15 cellular contexts compared by ENCODE assay signal in genomic region chr18:74288730-74289129, GRCh38. TPM values are rescaled to one million over a fixed set of nuclear protein-coding genes. Genes with fewer than 3 reads are reported as not detected.
DNase-seq lines count a peak whose midpoint lies in the region; ATAC-seq and TF ChIP-seq lines count a peak whose summit lies in the region.
"Had no signal": no experiment of that assay in that cellular context is flagged by ENCODE, and none has a peak within 500 bp of the region (broad histone marks: within the 10 kb centered on the region; RNA-seq: fewer than 3 reads in every experiment).

No MANE protein-coding gene starts in this region.

- no peak overlapping the region for H4K91ac ChIP-seq in H9 (ENCODE audit: insufficient read length, low read depth, low read length)

- no peak for TF ChIP-seq POLR2A in spleen (IDR thresholded peaks at IDR 0.05)

- DNase-seq in H9 (no peak), adipocyte (ENCODE audit: low read depth) (no peak), left lung (no peak), spleen (no peak), foreskin fibroblast (no peak), hypothalamus (lab: John Stamatoyannopoulos, UW) (no peak), glomerular visceral epithelial cell (ENCODE audit: extremely low spot score) (no peak), tibial artery (no peak)
- DNase-seq: DMS 273 treated with DMSO at 0.1 percent for 48 hours, head of caudate nucleus, Karpas-422, NCI-H2171 treated with DMSO at 0.1 percent for 48 hours had no signal

- no peaks in the 10 kb centered on the region for H4K20me1 ChIP-seq in H9 (ENCODE audit: control insufficient read depth, insufficient read depth, insufficient read length)

- intact Hi-C loops in left lung (cut with DNase I) (no loop called here), spleen (cut with DNase I; ENCODE audit: low total_unique reads) (no loop called here), tibial artery (cut with DNase I; ENCODE audit: low total_unique reads) (no loop called here)

- peaks cover 2% of the 10 kb centered on the region for H3K23me2 ChIP-seq in H9 (ENCODE audit: insufficient read length, low read depth, low read length, poor library complexity, severe bottlenecking)

- peak overlapping the region in 1 of 2 experiments; percentile 5; a peak in 2 of 5 replicates for H3K4me3 Mint-ChIP-seq in H9

- H3K14ac ChIP-seq in H9 (ENCODE audit: insufficient read depth, low read length) = no peak overlapping the region

- no peak overlapping the region for H2BK120ac ChIP-seq in H9 (ENCODE audit: low read depth, low read length, poor library complexity, severe bottlenecking)

- no peak overlapping the region for H3K56ac ChIP-seq in H9 (ENCODE audit: insufficient read length, low read depth, low read length)

- H3K79me1 ChIP-seq in H9 (ENCODE audit: insufficient read depth, low read depth, low read length, poor library complexity, severe bottlenecking) = no peaks in the 10 kb centered on the region

- no peak for ATAC-seq in left lung
- ATAC-seq: activated CD4-positive, CD25-positive, alpha-beta regulatory T cell treated with anti-CD3 and anti-CD28 coated beads, Interleukin-2, amount 50 U/mL, for 24 hours; GM12878 had no signal

- H3K4me1 ChIP-seq in H9 (ENCODE audit: insufficient read depth, low read length) (peaks cover 18% of the 10 kb centered on the region; the same call in 1 of the 2 replicates), adipocyte (ENCODE audit: control insufficient read depth, insufficient read depth, low read length) (peaks cover 67% of the 10 kb centered on the region), left lung (peaks cover 9 to 77% of the 10 kb centered on the region in 2 donors), spleen (peaks cover 6 to 76% (median 39%) of the 10 kb centered on the region in 6 donors), tibial artery (peaks cover 0 to 44% (median 29%) of the 10 kb centered on the region in 4 donors)

- peak overlapping the region; percentile 97 for H3K4me3 ChIP-seq in adipocyte (ENCODE audit: low read length)
- H3K4me3 ChIP-seq in left lung = peak overlapping the region; percentile 82 to 89
- peak overlapping the region in 2 of 8 donors; percentile 1 to 27 for H3K4me3 ChIP-seq in spleen
- H3K4me3 ChIP-seq in foreskin fibroblast (ENCODE audit: low read depth in 1 of 2, low read length in 2 of 2) = peak overlapping the region in 1 of 2 donors; percentile 8
- no peak overlapping the region for H3K4me3 ChIP-seq in tibial artery
- H3K4me3 ChIP-seq: GM12878 had no signal

- H3T11ph ChIP-seq in H9 (ENCODE audit: low read length) = no peak overlapping the region

- peaks cover 3% of the 10 kb centered on the region for H3K27me3 Mint-ChIP-seq in H9 (ENCODE audit: low read depth)

- H2BK12ac ChIP-seq in H9 (ENCODE audit: insufficient read length, low read depth, low read length) = no peak overlapping the region

- no peak overlapping the region for H2AFZ ChIP-seq in H9 (ENCODE audit: low read length)

- H3K18ac ChIP-seq in H9 (ENCODE audit: insufficient read length, low read depth, low read length) = no peak overlapping the region

- H2AK5ac ChIP-seq in H9 (ENCODE audit: insufficient read length, low read length) = no peak overlapping the region

- peaks cover 45 to 46% of the 10 kb centered on the region in 2 experiments for H3K4me1 Mint-ChIP-seq in H9

- TF ChIP-seq CTCF in H9 (conservative IDR thresholded peaks at IDR 0.05) (no peak), left lung (IDR thresholded peaks at IDR 0.05) (no peak), spleen (IDR thresholded peaks at IDR 0.05 in 8 of 11, conservative IDR thresholded peaks at IDR 0.05 in 3 of 11) (no peak), foreskin fibroblast (IDR thresholded peaks at IDR 0.05; ENCODE audit: low read depth, low read length) (no peak), tibial artery (IDR thresholded peaks at IDR 0.05) (no peak)

- H3K27ac Mint-ChIP-seq in H9 = peak overlapping the region in 2 of 3 experiments; percentile 18 to 58; a peak in 4 of 7 replicates

- no peak overlapping the region for H3K4ac ChIP-seq in H9 (ENCODE audit: low read depth, low read length)

- H3K27me3 ChIP-seq in H9 (ENCODE audit: insufficient read depth, low read length) (no peaks in the 10 kb centered on the region), adipocyte (replicated peaks; ENCODE audit: control insufficient read depth, insufficient read depth, low read length) (no peaks in the 10 kb centered on the region), left lung (peaks cover 0 to 7% of the 10 kb centered on the region in 2 donors), spleen (replicated peaks in 1 of 7) (no peaks in the 10 kb centered on the region), tibial artery (no peaks in the 10 kb centered on the region)

- H3K27ac ChIP-seq in H9 (ENCODE audit: insufficient read length, low read depth, low read length) = no peak overlapping the region
- peak overlapping the region; percentile 78 to 80 for H3K27ac ChIP-seq in left lung
- H3K27ac ChIP-seq in spleen = peak overlapping the region in 6 of 8 donors; percentile 49 to 82 (median 68)
- H3K27ac ChIP-seq in tibial artery = peak overlapping the region in 1 of 2 donors; percentile 41

- no peaks in the 10 kb centered on the region; a peak in 3 of 5 replicates for H3K9me3 Mint-ChIP-seq in H9

- no peak overlapping the region for H3K23ac ChIP-seq in H9 (ENCODE audit: insufficient read length, low read depth, low read length)

- H3K79me2 ChIP-seq in H9 (ENCODE audit: insufficient read depth, low read length) = peaks cover 14% of the 10 kb centered on the region; the same call in 1 of the 2 replicates

- H4K5ac ChIP-seq in H9 (ENCODE audit: insufficient read length, low read depth, low read length) = no peak overlapping the region

- peaks cover 0 to 2% (median 0%) of the 10 kb centered on the region in 3 experiments; a peak in 3 of 7 replicates for H3K36me3 Mint-ChIP-seq in H9 (ENCODE audit: insufficient read depth in 1 of 3, low read depth in 3 of 3)

- WGBS in H9 (ENCODE audit: extremely low coverage, insufficient read length, low lambda C conversion rate) = no CpG with 5 or more reads among the region's 9 CpGs
- WGBS in spleen, 5 donors = 70 to 80% (median 77%) methylated on average over 9 of the region's 9 CpGs

- H3K9me3 ChIP-seq in H9 (ENCODE audit: control insufficient read depth, low read depth, low read length) = no peaks in the 10 kb centered on the region
- H3K9me3 ChIP-seq in adipocyte (ENCODE audit: control insufficient read depth, low read length) = no peaks in the 10 kb centered on the region
- H3K9me3 ChIP-seq in left lung = no peaks in the 10 kb centered on the region
- no peaks in the 10 kb centered on the region for H3K9me3 ChIP-seq in spleen
- no peaks in the 10 kb centered on the region for H3K9me3 ChIP-seq in tibial artery

- H2BK20ac ChIP-seq in H9 (ENCODE audit: low read depth, low read length, poor library complexity, severe bottlenecking) = no peak overlapping the region

- no peak overlapping the region for H2BK5ac ChIP-seq in H9 (ENCODE audit: insufficient read length, low read length)

- no peak overlapping the region for H3K9ac ChIP-seq in H9 (ENCODE audit: extremely low read depth, insufficient read length, low read length)
- peak overlapping the region; percentile 95 for H3K9ac ChIP-seq in adipocyte (ENCODE audit: low read length)

- H4K8ac ChIP-seq in H9 (replicated peaks; ENCODE audit: insufficient read length, low read depth, low read length) = no peak overlapping the region

- H2BK15ac ChIP-seq in H9 (ENCODE audit: low read depth, low read length) = no peak overlapping the region

- peak overlapping the region; percentile 40 for H3K4me2 ChIP-seq in H9 (ENCODE audit: insufficient read depth, insufficient read length, low read length)

- H3K36me3 ChIP-seq in adipocyte (ENCODE audit: control insufficient read depth, insufficient read depth, low read length, severe bottlenecking) (peaks cover 5% of the 10 kb centered on the region), left lung (no peaks in the 10 kb centered on the region), spleen (no peaks in the 10 kb centered on the region), tibial artery (no peaks in the 10 kb centered on the region)

RNA-seq across cellular contexts. Expression of gene CYB5A, which starts 3.0 kb away (rescaled TPM):
- total RNA-seq in H9 (2021) = 87.9 and 93.2 TPM in 2 replicates
- total RNA-seq in left lung = 100 to 1,000 TPM; 347 to 508 TPM
- total RNA-seq in spleen = 100 to 1,000 TPM in 4 of 7 donors, 10 to 100 TPM in 3; 54.6 to 135 (median 115) TPM
- 100 to 1,000 TPM in 2 of 3 donors, 10 to 100 TPM in 1; 77.9 to 137 (median 107) TPM for polyA plus RNA-seq in spleen

RNA-seq across cellular contexts. Expression of gene C18orf63, which starts 26.9 kb away (rescaled TPM):
- total RNA-seq in H9 (2021) (not detected in 2 replicates), left lung (under 1 TPM; 0.16 to 0.26 TPM), spleen (under 1 TPM in 3 of 7 donors, not detected in 4; 0.13 to 0.18 (median 0.14) TPM)
- polyA plus RNA-seq in spleen = under 1 TPM in 1 of 3 donors, not detected in 2; 0.02 TPM
- total RNA-seq: GM12878, mononuclear cell had no signal
- polyA plus RNA-seq: GM12878 had no signal

Comparison
In these comparisons a context has a peak if more than half of its experiments do, and no peak if none do; other contexts are left out.
1. H3K4me3 ChIP-seq: peak in adipocyte (single experiment) and left lung (2 of 2); none in tibial artery (0 of 2).